Comparison of ENCODE assay signal across 8 cellular contexts in the genomic region with DNA sequence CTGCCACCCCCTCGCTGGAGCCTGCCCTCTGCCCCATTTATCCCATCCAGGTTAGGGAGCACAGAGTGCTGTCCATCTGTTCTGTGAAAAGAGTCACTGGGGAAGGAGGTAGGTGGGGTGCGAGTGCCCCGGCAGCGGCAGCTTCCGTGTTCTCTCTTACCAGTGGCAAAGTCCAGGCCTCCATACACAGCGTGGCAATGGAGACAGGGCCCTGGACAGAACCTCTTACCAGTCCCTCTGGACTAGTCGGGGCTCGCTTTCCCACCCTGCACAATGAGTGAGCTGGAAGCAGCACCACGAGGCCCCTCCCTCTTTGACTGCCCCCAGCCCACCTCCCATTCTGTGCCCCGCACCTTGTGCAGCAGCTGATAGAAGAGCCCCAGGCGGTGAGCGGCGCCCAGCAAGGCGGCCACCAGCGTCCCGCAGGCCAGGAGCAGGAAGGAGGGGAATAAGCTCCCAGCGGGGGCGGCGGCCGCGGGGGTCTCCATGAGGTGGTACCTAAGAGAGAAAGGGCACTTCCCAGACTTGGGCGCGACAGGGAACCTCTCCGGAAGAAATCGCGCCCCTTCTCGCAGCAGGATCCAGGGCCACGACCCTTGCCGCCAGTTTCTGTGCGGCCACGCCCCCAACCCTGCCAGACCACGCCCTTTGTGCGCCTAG. TPM values are rescaled to one million over a fixed set of nuclear protein-coding genes. Genes with fewer than 3 reads are reported as not detected.
DNase-seq lines count a peak whose midpoint lies in the region; ATAC-seq, FAIRE-seq and TF ChIP-seq lines count a peak whose summit lies in the region.

No MANE protein-coding gene starts in this region.

- H3K4me3 ChIP-seq in SK-N-MC: peak overlapping the region; percentile 98

- no peaks in the 10 kb centered on the region for H3K9me3 Mint-ChIP-seq in natural killer cell treated with Interleukin-12 subunit alpha and Interleukin-12 subunit beta and Interleukin-15 and Interleukin-18, amount 100 ng/mL, for 72 hours

- H3K36me3 ChIP-seq in SK-N-MC (ENCODE audit: insufficient read depth, low read length): peaks cover 23% of the 10 kb centered on the region; the same call in 1 of the 2 replicates

- peak overlapping the region; percentile 92 for H3K4me3 Mint-ChIP-seq in natural killer cell treated with Interleukin-12 subunit alpha and Interleukin-12 subunit beta and Interleukin-15 and Interleukin-18, amount 100 ng/mL, for 72 hours

- peaks cover 14 to 19% of the 10 kb centered on the region in 2 donors for H3K4me1 Mint-ChIP-seq in natural killer cell treated with Interleukin-12 subunit alpha and Interleukin-12 subunit beta and Interleukin-15 and Interleukin-18, amount 100 ng/mL, for 72 hours (ENCODE audit: low read depth in 2 of 2)

- DNase-seq in ACHN: peak; percentile 16
- DNase-seq in SK-N-MC (ENCODE audit: low read depth, low spot score): no peak
- no peak for DNase-seq in epithelial cell of prostate (ENCODE audit: low read depth, low spot score)
- no peak for DNase-seq in natural killer cell treated with Interleukin-12 subunit alpha and Interleukin-12 subunit beta and Interleukin-15 and Interleukin-18, amount 100 ng/mL, for 72 hours (ENCODE audit: low spot score)
- DNase-seq in GM12891 (ENCODE audit: insufficient read length, low spot score): no peak
- no peak for DNase-seq in foreskin melanocyte
- DNase-seq in SIG-M5 treated with dmso at 0.1 percent for 504 hours (lab: John Stamatoyannopoulos, UW; ENCODE audit: unreplicated experiment): no peak

- H3K9me3 ChIP-seq in SK-N-MC (ENCODE audit: low read depth, low read length): no peaks in the 10 kb centered on the region

- H3K9ac ChIP-seq in SK-N-MC (ENCODE audit: insufficient read length): peak overlapping the region; percentile 94

- H3K36me3 Mint-ChIP-seq in natural killer cell treated with Interleukin-12 subunit alpha and Interleukin-12 subunit beta and Interleukin-15 and Interleukin-18, amount 100 ng/mL, for 72 hours: no peaks in the 10 kb centered on the region

- peak overlapping the region; percentile 85 to 96 for H3K27ac Mint-ChIP-seq in natural killer cell treated with Interleukin-12 subunit alpha and Interleukin-12 subunit beta and Interleukin-15 and Interleukin-18, amount 100 ng/mL, for 72 hours

- TF ChIP-seq POLR2A in GM12891 (IDR thresholded peaks at IDR 0.05; ENCODE audit: low read depth, low read length): no peak

- ATAC-seq in GM19455 (IDR thresholded peaks at IDR 0.05; ENCODE audit: unreplicated experiment): peak; percentile 9
- no peak for ATAC-seq in natural killer cell treated with Interleukin-12 subunit alpha and Interleukin-12 subunit beta and Interleukin-15 and Interleukin-18, amount 100 ng/mL, for 72 hours

- peaks cover 0 to 2% of the 10 kb centered on the region in 2 donors for H3K27me3 Mint-ChIP-seq in natural killer cell treated with Interleukin-12 subunit alpha and Interleukin-12 subunit beta and Interleukin-15 and Interleukin-18, amount 100 ng/mL, for 72 hours

- H3K27ac ChIP-seq in SK-N-MC (no peak overlapping the region), epithelial cell of prostate (peak overlapping the region; percentile 68)

- FAIRE-seq in GM12891 (lab: Jason Lieb, UNC): no peak

- in situ Hi-C loops in ACHN (cut with HindIII; ENCODE audit: low pct_ligation_motif_present, low pct_unique_long_range_greater_than_20kb, low sequenced_read_pairs): no loop called here

TF ChIP-seq in GM12891, 5 proteins besides CTCF, POLR2A, EP300 and RAD21:
- no peak for TF ChIP-seq SPI1 (IDR thresholded peaks at IDR 0.05; ENCODE audit: low read depth, low read length)
- TF ChIP-seq PAX5 (IDR thresholded peaks at IDR 0.05; ENCODE audit: insufficient read depth, low read length, severe bottlenecking): no peak
- TF ChIP-seq TAF1 (IDR thresholded peaks at IDR 0.05; ENCODE audit: low read depth, low read length): no peak
- TF ChIP-seq POU2F2 (IDR thresholded peaks at IDR 0.05; ENCODE audit: low read depth, low read length): no peak
- TF ChIP-seq POLR2AphosphoS5 (IDR thresholded peaks at IDR 0.05; ENCODE audit: low read depth, low read length): no peak

RNA-seq across cellular contexts. Expression of a gene that starts 17.5 kb away (rescaled TPM):
- total RNA-seq in natural killer cell treated with Interleukin-12 subunit alpha and Interleukin-12 subunit beta and Interleukin-15 and Interleukin-18, amount 100 ng/mL, for 72 hours: not detected
- polyA plus RNA-seq in GM12891 (2012; ENCODE audit: low read depth, missing spikeins): not detected

RNA-seq across cellular contexts. Expression of a gene that starts 42.7 kb away (rescaled TPM):
- not detected for total RNA-seq in natural killer cell treated with Interleukin-12 subunit alpha and Interleukin-12 subunit beta and Interleukin-15 and Interleukin-18, amount 100 ng/mL, for 72 hours
- not detected for polyA plus RNA-seq in GM12891 (2012; ENCODE audit: low read depth, missing spikeins)
